Comparison of ENCODE assay signal across 28 cellular contexts in genomic region chr2:184336688-184337087, GRCh38.
DNase-seq lines count a peak whose midpoint lies in the region; TF ChIP-seq lines count a peak whose summit lies in the region.
"Had no signal": no experiment of that assay in that cellular context is flagged by ENCODE, and none has a peak within 500 bp of the region (broad histone marks: within the 10 kb centered on the region; RNA-seq: fewer than 3 reads in every experiment).

No MANE protein-coding gene starts in this region.

- H3F3A ChIP-seq in SK-N-SH (replicated peaks; ENCODE audit: insufficient read depth) = peaks cover 15% of the 10 kb centered on the region

- H3K9me3 ChIP-seq in SK-N-SH = no peaks in the 10 kb centered on the region
- no peaks in the 10 kb centered on the region for H3K9me3 ChIP-seq in Caco-2
- H3K9me3 ChIP-seq: MG63 had no signal

- H2BK120ac ChIP-seq in mesendoderm (ENCODE audit: low read depth, low read length) = no peak overlapping the region

- DNase-seq in ELR (ENCODE audit: low read depth) = peak; percentile 76
- DNase-seq in SK-N-SH = no peak
- DNase-seq in epithelial cell of esophagus (ENCODE audit: low read depth) = peak; percentile 30
- peak; percentile 13 for DNase-seq in mesendoderm
- DNase-seq in Caco-2 = no peak
- no peak for DNase-seq in T-helper 9 cell
- no peak for DNase-seq in anterior cingulate cortex (lab: John Stamatoyannopoulos, UW)
- no peak for DNase-seq in NCI-H187 treated with DMSO at 0.1 percent for 48 hours (lab: John Stamatoyannopoulos, UW)
- DNase-seq: ACHN; activated CD4-positive, alpha-beta T cell treated with anti-CD3 and anti-CD28 coated beads for 48 hours; activated gamma-delta T cell treated with Interleukin-2 at 50 U/mL for 16 hours; activated T-cell treated with anti-CD3 and anti-CD28 coated beads, Interleukin-2, amount 50 U/mL, for 24 hours; brain microvascular endothelial cell; DMS79; effector CD4-positive, alpha-beta T cell; erythroblast; islet precursor cell; KBM-7; MG63; NCI-H2081; NCI-H345; NCI-H748 treated with DMSO at 0.1 percent for 48 hours; retina; stimulated activated CD4-positive, alpha-beta T cell treated with anti-CD3 and anti-CD28 coated beads, Interleukin-2, amount 100 ng/mL, for 24 hours had no signal

- peaks cover 0 to 5% of the 10 kb centered on the region in 2 experiments; a peak in 2 of 4 replicates for H3K4me1 ChIP-seq in SK-N-SH (ENCODE audit: control insufficient read depth in 1 of 2, insufficient read depth in 2 of 2, low read depth in 1 of 2, low read length in 1 of 2)
- no peaks in the 10 kb centered on the region for H3K4me1 ChIP-seq in mesendoderm (ENCODE audit: control insufficient read depth, low read depth, low read length)
- no peaks in the 10 kb centered on the region for H3K4me1 ChIP-seq in Caco-2

- H3K9me2 ChIP-seq in SK-N-SH = no peaks in the 10 kb centered on the region

- TF ChIP-seq EP300 in SK-N-SH (IDR thresholded peaks at IDR 0.05; ENCODE audit: borderline replicate concordance in 1 of 2, low read depth in 1 of 2, low read length in 1 of 2) = no peak

- TF ChIP-seq CTCF in SK-N-SH (IDR thresholded peaks at IDR 0.05) = no peak
- no peak for TF ChIP-seq CTCF in epithelial cell of esophagus (IDR thresholded peaks at IDR 0.05; ENCODE audit: insufficient read depth, low read depth, low read length, missing control alignments)
- no peak for TF ChIP-seq CTCF in Caco-2 (IDR thresholded peaks at IDR 0.05; ENCODE audit: insufficient read depth in 1 of 2, low read depth in 1 of 2, low read length in 1 of 2, severe bottlenecking in 1 of 2, unreplicated experiment in 1 of 2)

- no peaks in the 10 kb centered on the region for H3K4me1 Mint-ChIP-seq in Caco-2 (ENCODE audit: low read depth, unreplicated experiment)

- H3K9ac ChIP-seq in SK-N-SH = no peak overlapping the region
- no peak overlapping the region for H3K9ac ChIP-seq in mesendoderm (ENCODE audit: low read length)

- H3K79me2 ChIP-seq in SK-N-SH (ENCODE audit: insufficient read depth) = no peaks in the 10 kb centered on the region
- no peaks in the 10 kb centered on the region for H3K79me2 ChIP-seq in mesendoderm (ENCODE audit: control insufficient read depth, insufficient read depth, low read length)

- H3K27ac Mint-ChIP-seq in Caco-2 (ENCODE audit: unreplicated experiment) = no peak overlapping the region
- H3K27ac Mint-ChIP-seq: activated T-cell treated with anti-CD3 and anti-CD28 coated beads, Interleukin-2, amount 50 U/mL, for 24 hours; natural killer cell treated with Interleukin-12 subunit alpha and Interleukin-12 subunit beta and Interleukin-15 and Interleukin-18, amount 100 ng/mL, for 72 hours; type B pancreatic cell had no signal

- no peaks in the 10 kb centered on the region for H4K20me1 ChIP-seq in SK-N-SH (ENCODE audit: insufficient read depth)

- CTCF ChIA-PET in SK-N-SH (lab: Yijun Ruan, JAX) = no interaction called here
- CTCF ChIA-PET in Caco-2 (lab: Charles Lee) = no interaction called here

- H3K36me3 ChIP-seq in SK-N-SH (replicated peaks in 1 of 2; ENCODE audit: control insufficient read depth in 1 of 2, insufficient read depth in 2 of 2, low read length in 1 of 2) (no peaks in the 10 kb centered on the region), mesendoderm (ENCODE audit: control insufficient read depth, insufficient read depth, low read length) (no peaks in the 10 kb centered on the region), Caco-2 (ENCODE audit: control insufficient read depth, insufficient read depth, low read length) (no peaks in the 10 kb centered on the region)
- H3K36me3 ChIP-seq: brain microvascular endothelial cell, MG63 had no signal

- 13% methylated on average over 1 of the region's 1 CpG for WGBS in SK-N-SH (ENCODE audit: low lambda C conversion rate)
- WGBS in mesendoderm (ENCODE audit: extremely low coverage, insufficient coverage, low lambda C conversion rate) = no CpG with 5 or more reads among the region's 1 CpG

- TF ChIP-seq RAD21 in SK-N-SH (IDR thresholded peaks at IDR 0.05; ENCODE audit: low read length) = no peak

- no peak overlapping the region for H3K23ac ChIP-seq in mesendoderm (ENCODE audit: low read length)

- no peak overlapping the region for H2BK5ac ChIP-seq in mesendoderm (ENCODE audit: low read length)

- H3K27me3 Mint-ChIP-seq in Caco-2 (ENCODE audit: insufficient read depth, unreplicated experiment) = no peaks in the 10 kb centered on the region
- H3K27me3 Mint-ChIP-seq: activated T-cell treated with anti-CD3 and anti-CD28 coated beads, Interleukin-2, amount 50 U/mL, for 24 hours; natural killer cell treated with Interleukin-12 subunit alpha and Interleukin-12 subunit beta and Interleukin-15 and Interleukin-18, amount 100 ng/mL, for 72 hours had no signal

- H3K9me3 Mint-ChIP-seq in Caco-2 (ENCODE audit: unreplicated experiment) = no peaks in the 10 kb centered on the region
- H3K9me3 Mint-ChIP-seq: activated T-cell treated with anti-CD3 and anti-CD28 coated beads, Interleukin-2, amount 50 U/mL, for 24 hours; type B pancreatic cell had no signal

- no peak overlapping the region for H3K18ac ChIP-seq in mesendoderm (ENCODE audit: low read length)

- H3K27ac ChIP-seq in SK-N-SH (ENCODE audit: low read depth in 2 of 2, low read length in 1 of 2) = peak overlapping the region in 1 of 2 experiments; percentile 13; a peak in 1 of 4 replicates
- no peak overlapping the region for H3K27ac ChIP-seq in mesendoderm (ENCODE audit: low read depth, low read length)
- H3K27ac ChIP-seq: brain microvascular endothelial cell, SK-N-MC, VCaP had no signal

- intact Hi-C loops in Caco-2 (cut with micrococcal nuclease; ENCODE audit: unreplicated experiment) = no loop called here

- POLR2A ChIA-PET in SK-N-SH (lab: Yijun Ruan, JAX) = no interaction called here
- POLR2A ChIA-PET in Caco-2 (lab: Charles Lee) = no interaction called here

- no peak overlapping the region for H2AK5ac ChIP-seq in mesendoderm (ENCODE audit: low read length)

- no TSS peak for BruUV-seq in Caco-2 (replicated peaks; lab: Mats Ljungman, UMichigan)

- H3K4ac ChIP-seq in mesendoderm (ENCODE audit: low read depth, low read length) = no peak overlapping the region

- no peak overlapping the region for H3K56ac ChIP-seq in mesendoderm (ENCODE audit: low read length)

- no peak overlapping the region for H2BK15ac ChIP-seq in mesendoderm (replicated peaks; ENCODE audit: low read depth)

- no peaks in the 10 kb centered on the region for H3K36me3 Mint-ChIP-seq in Caco-2 (ENCODE audit: insufficient read depth, unreplicated experiment)
- H3K36me3 Mint-ChIP-seq: natural killer cell treated with Interleukin-12 subunit alpha and Interleukin-12 subunit beta and Interleukin-15 and Interleukin-18, amount 100 ng/mL, for 72 hours; type B pancreatic cell had no signal

- H3K4me3 ChIP-seq in SK-N-SH (ENCODE audit: low read depth in 2 of 2, low read length in 1 of 2) (no peak overlapping the region), epithelial cell of esophagus (ENCODE audit: low read length) (no peak overlapping the region), mesendoderm (ENCODE audit: low read length) (no peak overlapping the region), Caco-2 (ENCODE audit: low read depth, low read length) (no peak overlapping the region)
- H3K4me3 ChIP-seq: MG63, SK-N-MC had no signal

- H3K4me3 Mint-ChIP-seq in Caco-2 (ENCODE audit: unreplicated experiment) = no peak overlapping the region
- H3K4me3 Mint-ChIP-seq: activated T-cell treated with anti-CD3 and anti-CD28 coated beads, Interleukin-2, amount 50 U/mL, for 24 hours; natural killer cell treated with Interleukin-12 subunit alpha and Interleukin-12 subunit beta and Interleukin-15 and Interleukin-18, amount 100 ng/mL, for 72 hours; type B pancreatic cell had no signal

- no peaks in the 10 kb centered on the region for H3K79me1 ChIP-seq in mesendoderm (ENCODE audit: low read length)

- H4K8ac ChIP-seq in mesendoderm (ENCODE audit: low read depth, low read length) = no peak overlapping the region

- H2AFZ ChIP-seq in SK-N-SH (ENCODE audit: low read depth) = no peak overlapping the region; the same call in 1 of the 2 replicates

- no peak overlapping the region for H4K5ac ChIP-seq in mesendoderm (ENCODE audit: low read length)

- H3K27me3 ChIP-seq in SK-N-SH (ENCODE audit: insufficient read depth) (no peaks in the 10 kb centered on the region), mesendoderm (ENCODE audit: insufficient read depth, low read length, poor library complexity) (no peaks in the 10 kb centered on the region), Caco-2 (replicated peaks; ENCODE audit: control insufficient read depth, insufficient read depth, low read length) (no peaks in the 10 kb centered on the region)
- H3K27me3 ChIP-seq: brain microvascular endothelial cell, MG63 had no signal

- H3K4me2 ChIP-seq in SK-N-SH (peak overlapping the region; percentile 10; the same call in 1 of the 2 replicates), mesendoderm (ENCODE audit: low read length) (no peak overlapping the region)

TF ChIP-seq in SK-N-SH, 30 proteins besides CTCF, POLR2A, EP300 and RAD21 (continues in another document):
- TF ChIP-seq MXI1 (IDR thresholded peaks at IDR 0.05; ENCODE audit: low read depth, low read length) = no peak
- peak; percentile 37; the same call in 1 of the 2 replicates for TF ChIP-seq FOSL2 (IDR thresholded peaks at IDR 0.05; ENCODE audit: borderline replicate concordance, low read depth)
- peak; percentile 26; the same call in 1 of the 2 replicates for TF ChIP-seq TCF12 (IDR thresholded peaks at IDR 0.05)
- TF ChIP-seq, protein P1, sequence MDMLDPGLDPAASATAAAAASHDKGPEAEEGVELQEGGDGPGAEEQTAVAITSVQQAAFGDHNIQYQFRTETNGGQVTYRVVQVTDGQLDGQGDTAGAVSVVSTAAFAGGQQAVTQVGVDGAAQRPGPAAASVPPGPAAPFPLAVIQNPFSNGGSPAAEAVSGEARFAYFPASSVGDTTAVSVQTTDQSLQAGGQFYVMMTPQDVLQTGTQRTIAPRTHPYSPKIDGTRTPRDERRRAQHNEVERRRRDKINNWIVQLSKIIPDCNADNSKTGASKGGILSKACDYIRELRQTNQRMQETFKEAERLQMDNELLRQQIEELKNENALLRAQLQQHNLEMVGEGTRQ (IDR thresholded peaks at IDR 0.05; ENCODE audit: borderline replicate concordance, low read depth, low read length) = no peak
- TF ChIP-seq, protein P2, sequence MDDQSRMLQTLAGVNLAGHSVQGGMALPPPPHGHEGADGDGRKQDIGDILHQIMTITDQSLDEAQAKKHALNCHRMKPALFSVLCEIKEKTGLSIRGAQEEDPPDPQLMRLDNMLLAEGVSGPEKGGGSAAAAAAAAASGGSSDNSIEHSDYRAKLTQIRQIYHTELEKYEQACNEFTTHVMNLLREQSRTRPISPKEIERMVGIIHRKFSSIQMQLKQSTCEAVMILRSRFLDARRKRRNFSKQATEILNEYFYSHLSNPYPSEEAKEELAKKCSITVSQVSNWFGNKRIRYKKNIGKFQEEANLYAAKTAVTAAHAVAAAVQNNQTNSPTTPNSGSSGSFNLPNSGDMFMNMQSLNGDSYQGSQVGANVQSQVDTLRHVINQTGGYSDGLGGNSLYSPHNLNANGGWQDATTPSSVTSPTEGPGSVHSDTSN (IDR thresholded peaks at IDR 0.05) = peak; percentile 53; the same call in 1 of the 2 replicates
- TF ChIP-seq POLR2AphosphoS5 (IDR thresholded peaks at IDR 0.05; ENCODE audit: low read depth, low read length) = no peak
- TF ChIP-seq MEF2A (IDR thresholded peaks at IDR 0.05; ENCODE audit: borderline replicate concordance, low read depth) = no peak
- TF ChIP-seq JUND (IDR thresholded peaks at IDR 0.05) = peak; percentile 38; the same call in 1 of the 2 replicates

Comparison
In these comparisons a context has a peak if more than half of its experiments do, and no peak if none do; other contexts are left out.
1. DNase-seq: peak in ELR (single experiment), epithelial cell of esophagus (single experiment) and mesendoderm (single experiment); none in SK-N-SH (single experiment), Caco-2 (0 of 2), T-helper 9 cell (single experiment), anterior cingulate cortex (0 of 58) and NCI-H187 treated with DMSO at 0.1 percent for 48 hours (single experiment).